ENCODE assay signal across 10 cellular contexts in genomic region chr9:33515342-33515995, GRCh38. TPM values are rescaled to one million over a fixed set of nuclear protein-coding genes. Genes with fewer than 3 reads are reported as not detected.
DNase-seq lines count a peak whose midpoint lies in the region; ATAC-seq and TF ChIP-seq lines count a peak whose summit lies in the region.
"Not testable (repeated sequence)": the region's sequence is repeated elsewhere in the genome, so short reads cannot be mapped to it uniquely, and the experiment has no call there.
"Had no signal": no experiment of that assay in that cellular context is flagged by ENCODE, and none has a peak within 500 bp of the region (broad histone marks: within the 10 kb centered on the region; RNA-seq: fewer than 3 reads in every experiment).

No MANE protein-coding gene starts in this region.

- not testable (repeated sequence) for H3K27me3 ChIP-seq in RWPE2 (ENCODE audit: insufficient read depth, poor library complexity, severe bottlenecking); mammary epithelial cell (ENCODE audit: insufficient read depth, low read length); foreskin keratinocyte; prostate gland (replicated peaks; ENCODE audit: insufficient read depth)

- not testable (repeated sequence) for H3K36me3 ChIP-seq in HEK293 (ENCODE audit: control insufficient read depth in 2 of 2, insufficient read depth in 1 of 2, low read length in 2 of 2); RWPE2 (ENCODE audit: low read depth); mammary epithelial cell (ENCODE audit: insufficient read depth, low read length); prostate gland

- H3K79me2 ChIP-seq in mammary epithelial cell (ENCODE audit: insufficient read depth, low read length), result not testable (repeated sequence)

- intact Hi-C loops in mammary epithelial cell (cut with micrococcal nuclease); prostate gland (cut with DNase I): not testable (repeated sequence)

- CTCF ChIA-PET in HEK293 (lab: Yijun Ruan, JAX); mammary epithelial cell (lab: Charles Lee; ENCODE audit: low non-redundant PET): not testable (repeated sequence)

- not testable (repeated sequence) for TF ChIP-seq POLR2A in prostate gland (IDR thresholded peaks at IDR 0.05)

- POLR2A ChIA-PET in HEK293 (lab: Yijun Ruan, JAX), result not testable (repeated sequence)

- H3K4me2 ChIP-seq in mammary epithelial cell (ENCODE audit: insufficient read depth, low read depth, low read length), result not testable (repeated sequence)

- H3K9ac ChIP-seq in mammary epithelial cell (ENCODE audit: insufficient read depth, low read length), result not testable (repeated sequence)

- not testable (repeated sequence) for H4K20me1 ChIP-seq in mammary epithelial cell (ENCODE audit: insufficient read depth, low read length)

- in situ Hi-C loops in mammary epithelial cell (cut with MboI; ENCODE audit: low sequenced_read_pairs in 2 of 2), result not testable (repeated sequence)

- H3K4me3 ChIP-seq in HEK293 (ENCODE audit: low read depth, low read length); RWPE2 (ENCODE audit: severe bottlenecking); mammary epithelial cell (replicated peaks in 1 of 3; ENCODE audit: insufficient read depth in 1 of 3, low read depth in 2 of 3, low read length in 3 of 3); prostate gland: not testable (repeated sequence)

- TF ChIP-seq CTCF in HEK293 (tag by site-specific recombination; IDR thresholded peaks at IDR 0.05); RWPE2 (IDR thresholded peaks at IDR 0.05; ENCODE audit: poor library complexity, severe bottlenecking); mammary epithelial cell (conservative IDR thresholded peaks at IDR 0.05 in 1 of 2, IDR thresholded peaks at IDR 0.05 in 1 of 2; ENCODE audit: extremely low read depth in 1 of 2, insufficient read depth in 1 of 2, low read depth in 1 of 2, low read length in 2 of 2); foreskin keratinocyte (conservative IDR thresholded peaks at IDR 0.05); prostate gland (IDR thresholded peaks at IDR 0.05): not testable (repeated sequence)

- not testable (repeated sequence) for H3K27ac ChIP-seq in HEK293 (ENCODE audit: extremely low read depth, low read depth, low read length); mammary epithelial cell (ENCODE audit: insufficient read depth, low read depth, low read length)
- H3K27ac ChIP-seq in RWPE2 (ENCODE audit: poor library complexity, severe bottlenecking) (peak overlapping the region; percentile 72), foreskin keratinocyte (peak overlapping the region; percentile 55), prostate gland (peak overlapping the region; percentile 41 to 45)

- not testable (repeated sequence) for ATAC-seq in RWPE2 (ENCODE audit: low read depth); foreskin keratinocyte

- WGBS in mammary epithelial cell (ENCODE audit: low coverage, missing lambda C conversion rate), result 44% methylated on average over 2 of the region's 2 CpGs
- 25% methylated on average over 2 of the region's 2 CpGs for WGBS in prostate gland

- not testable (repeated sequence) for BruUV-seq in mammary epithelial cell (replicated peaks; lab: Mats Ljungman, UMichigan)

- dilution Hi-C loops in mammary epithelial cell (cut with HindIII; ENCODE audit: low sequenced_read_pairs), result not testable (repeated sequence)

- DNase-seq in DMS153 (lab: John Stamatoyannopoulos, UW) (peak; percentile 58), NCI-H2029 (lab: John Stamatoyannopoulos, UW) (peak; percentile 30), NCI-H510A (lab: John Stamatoyannopoulos, UW) (peak; percentile 13), foreskin keratinocyte (peak in 1 of 2 donors; percentile 30), prostate gland (ENCODE audit: low spot score) (peak; percentile 23)
- not testable (repeated sequence) for DNase-seq in RWPE2 (ENCODE audit: low spot score); mammary epithelial cell

- not testable (repeated sequence) for H3K9me3 ChIP-seq in HEK293 (ENCODE audit: control insufficient read depth, insufficient read depth, low read depth, low read length); RWPE2 (ENCODE audit: severe bottlenecking); mammary epithelial cell (replicated peaks; ENCODE audit: insufficient read depth, low read length); prostate gland

- H2AFZ ChIP-seq in mammary epithelial cell (ENCODE audit: low read depth, low read length), result peak overlapping the region; percentile 53

- H3K4me1 ChIP-seq in HEK293 (ENCODE audit: control insufficient read depth, insufficient read depth, low read length); prostate gland (replicated peaks): not testable (repeated sequence)
- H3K4me1 ChIP-seq in RWPE2 (ENCODE audit: insufficient read depth, poor library complexity, severe bottlenecking) (peaks cover 35% of the 10 kb centered on the region), mammary epithelial cell (ENCODE audit: insufficient read depth, low read length) (peaks cover 20% of the 10 kb centered on the region), foreskin keratinocyte (peaks cover 12% of the 10 kb centered on the region)

TF ChIP-seq in HEK293, 187 proteins besides CTCF, POLR2A, EP300 and RAD21 (continues in another document):
- TF ChIP-seq ZNF600 (tag by site-specific recombination; IDR thresholded peaks at IDR 0.05), result peak; percentile 51
- peak; percentile 49; the same call in 1 of the 2 replicates for TF ChIP-seq ZSCAN30 (tag by site-specific recombination; IDR thresholded peaks at IDR 0.05)
- peak; percentile 50; the same call in 1 of the 2 replicates for TF ChIP-seq ZEB2 (tag by site-specific recombination; IDR thresholded peaks at IDR 0.05)
- TF ChIP-seq PRDM10 (tag by site-specific recombination; IDR thresholded peaks at IDR 0.05), result peak; percentile 59
- TF ChIP-seq INSM2 (tag by site-specific recombination; IDR thresholded peaks at IDR 0.05), result 0 out of 2 replicates have a peak, but pooled peaks have one; percentile 36
- 0 out of 2 replicates have a peak, but pooled peaks have one; percentile 23 for TF ChIP-seq ZBTB17 (tag by site-specific recombination; IDR thresholded peaks at IDR 0.05)
- TF ChIP-seq ZNF24 (tag by site-specific recombination; IDR thresholded peaks at IDR 0.05), result peak; percentile 48; the same call in 1 of the 2 replicates
- peak; percentile 74 for TF ChIP-seq ZXDB (tag by site-specific recombination; IDR thresholded peaks at IDR 0.05)
- TF ChIP-seq ZNF596 (tag by site-specific recombination; IDR thresholded peaks at IDR 0.05), result peak; percentile 55
- peak; percentile 27; the same call in 1 of the 2 replicates for TF ChIP-seq FEZF1 (tag by site-specific recombination; IDR thresholded peaks at IDR 0.05)
- TF ChIP-seq OSR2 (tag by site-specific recombination; IDR thresholded peaks at IDR 0.05), result peak; percentile 25; the same call in 1 of the 2 replicates

RNA-seq across cellular contexts. Expression of gene ANKRD18B, which starts 8.6 kb away (rescaled TPM):
- total RNA-seq in mammary epithelial cell (1 to 10 TPM; 3.0 to 7.2 TPM), foreskin keratinocyte (10.9 and 11.5 TPM in 2 replicates), prostate gland (10 to 100 TPM in 1 of 2 donors, 1 to 10 TPM in 1; 3.4 to 21.6 TPM)
- polyA plus RNA-seq in mammary epithelial cell (0.67 TPM), foreskin keratinocyte (7.4 and 7.5 TPM in 2 replicates)
- polyA minus RNA-seq in mammary epithelial cell, result not detected
- total RNA-seq: CD4-positive, CD25-positive, alpha-beta regulatory T cell; SJSA1 had no signal
- polyA plus RNA-seq: CD4-positive, CD25-positive, alpha-beta regulatory T cell had no signal

RNA-seq across cellular contexts. Expression of gene NOL6, which starts 41.7 kb away (rescaled TPM):
- total RNA-seq in mammary epithelial cell (10 to 100 TPM; 34.2 to 59.0 TPM), foreskin keratinocyte (105 and 109 TPM in 2 replicates), prostate gland (10 to 100 TPM; 28.6 to 30.9 TPM)
- polyA plus RNA-seq in mammary epithelial cell (51.8 TPM), foreskin keratinocyte (79.1 and 80.5 TPM in 2 replicates)
- polyA minus RNA-seq in mammary epithelial cell, result 107 TPM
